In genomic region chr19:35744335-35744687, GRCh38 we compare ENCODE assay signal across 8 cellular contexts. TPM values are rescaled to one million over a fixed set of nuclear protein-coding genes. Genes with fewer than 3 reads are reported as not detected.
A peak's percentile ranks its signal among the peaks of the same experiment; 100 is the strongest.
DNase-seq lines count a peak whose midpoint lies in the region; TF ChIP-seq lines count a peak whose summit lies in the region.

No MANE protein-coding gene starts in this region.

- H3K27me3 ChIP-seq in adipocyte (replicated peaks; ENCODE audit: control insufficient read depth, insufficient read depth, low read length) (no peaks in the 10 kb centered on the region), kidney epithelial cell (ENCODE audit: control insufficient read depth, insufficient read depth, low read length) (no peaks in the 10 kb centered on the region), subcutaneous abdominal adipose tissue (ENCODE audit: control insufficient read depth in 5 of 5, insufficient read depth in 4 of 5, low read length in 5 of 5) (peaks cover 0 to 4% (median 0%) of the 10 kb centered on the region in 5 donors)

- H3K36me3 ChIP-seq in adipocyte (ENCODE audit: control insufficient read depth, insufficient read depth, low read length, severe bottlenecking) (peaks cover 3% of the 10 kb centered on the region), kidney epithelial cell (ENCODE audit: control insufficient read depth, insufficient read depth, low read length) (no peaks in the 10 kb centered on the region), subcutaneous abdominal adipose tissue (ENCODE audit: control insufficient read depth in 5 of 5, insufficient read depth in 5 of 5, low read length in 5 of 5) (peaks cover 0 to 15% (median 4%) of the 10 kb centered on the region in 5 donors)

- H3K36me3 Mint-ChIP-seq in T-helper 1 cell treated with Interleukin-12 subunit alpha and Interleukin-12 subunit beta and Interleukin-4 antibody, amounts not matched to agents 30 μg/mL and 1 μg/mL, for 36 hours (ENCODE audit: low read depth), result peaks cover 12% of the 10 kb centered on the region

- H3K4me1 Mint-ChIP-seq in T-helper 1 cell treated with Interleukin-12 subunit alpha and Interleukin-12 subunit beta and Interleukin-4 antibody, amounts not matched to agents 30 μg/mL and 1 μg/mL, for 36 hours (ENCODE audit: low read depth), result peaks cover 34% of the 10 kb centered on the region

- TF ChIP-seq CTCF in kidney epithelial cell (IDR thresholded peaks at IDR 0.05; ENCODE audit: insufficient read depth, low read length, poor library complexity, severe bottlenecking), result no peak

- no peaks in the 10 kb centered on the region for H3K27me3 Mint-ChIP-seq in T-helper 1 cell treated with Interleukin-12 subunit alpha and Interleukin-12 subunit beta and Interleukin-4 antibody, amounts not matched to agents 30 μg/mL and 1 μg/mL, for 36 hours (ENCODE audit: low read depth)

- peak overlapping the region; percentile 100 for H3K4me3 ChIP-seq in adipocyte (ENCODE audit: low read length)
- peak overlapping the region; percentile 67 for H3K4me3 ChIP-seq in kidney epithelial cell (ENCODE audit: low read depth, low read length)
- H3K4me3 ChIP-seq in subcutaneous abdominal adipose tissue (ENCODE audit: low read depth in 1 of 5, low read length in 5 of 5), result peak overlapping the region; percentile 79 to 93 (median 87)

- DNase-seq in T-helper 1 cell (no peak), adipocyte (ENCODE audit: low read depth) (no peak), kidney epithelial cell (ENCODE audit: low read depth) (no peak), CD1c-positive myeloid dendritic cell (ENCODE audit: extremely low spot score) (no peak), posterior cingulate gyrus (no peak), NCI-H2029 treated with DMSO at 0.1 percent for 48 hours (lab: John Stamatoyannopoulos, UW) (no peak)

- peak overlapping the region; percentile 96 for H3K9ac ChIP-seq in adipocyte (ENCODE audit: low read length)
- peak overlapping the region in 4 of 5 donors; percentile 44 to 89 (median 80) for H3K9ac ChIP-seq in subcutaneous abdominal adipose tissue (ENCODE audit: low read length in 5 of 5)

- H3K27ac ChIP-seq in subcutaneous abdominal adipose tissue (ENCODE audit: low read depth, low read length), result peak overlapping the region; percentile 99

- no peaks in the 10 kb centered on the region for H3K9me3 Mint-ChIP-seq in T-helper 1 cell treated with Interleukin-12 subunit alpha and Interleukin-12 subunit beta and Interleukin-4 antibody, amounts not matched to agents 30 μg/mL and 1 μg/mL, for 36 hours

- peaks cover 41% of the 10 kb centered on the region for H3K4me1 ChIP-seq in adipocyte (ENCODE audit: control insufficient read depth, insufficient read depth, low read length)
- H3K4me1 ChIP-seq in subcutaneous abdominal adipose tissue (ENCODE audit: control insufficient read depth in 5 of 5, insufficient read depth in 5 of 5, low read length in 5 of 5), result peaks cover 26 to 63% (median 50%) of the 10 kb centered on the region in 5 donors

- H3K9me3 ChIP-seq in adipocyte (ENCODE audit: control insufficient read depth, low read length) (no peaks in the 10 kb centered on the region), subcutaneous abdominal adipose tissue (ENCODE audit: control insufficient read depth in 5 of 5, low read length in 5 of 5) (peaks cover 0 to 2% (median 0%) of the 10 kb centered on the region in 5 donors)

- peak overlapping the region; percentile 93 for H3K27ac Mint-ChIP-seq in T-helper 1 cell treated with Interleukin-12 subunit alpha and Interleukin-12 subunit beta and Interleukin-4 antibody, amounts not matched to agents 30 μg/mL and 1 μg/mL, for 36 hours

- H3K4me3 Mint-ChIP-seq in T-helper 1 cell treated with Interleukin-12 subunit alpha and Interleukin-12 subunit beta and Interleukin-4 antibody, amounts not matched to agents 30 μg/mL and 1 μg/mL, for 36 hours, result peak overlapping the region; percentile 92

- intact Hi-C loops in posterior cingulate gyrus (cut with DNase I), result no loop called here

RNA-seq across cellular contexts. Expression of gene U2AF1L4, which starts 0.9 kb away (rescaled TPM):
- 15.5 and 17.6 TPM in 2 replicates for total RNA-seq in kidney epithelial cell

RNA-seq across cellular contexts. Expression of gene PSENEN, which starts 1.1 kb away (rescaled TPM):
- total RNA-seq in kidney epithelial cell, result 46.8 and 59.7 TPM in 2 replicates

RNA-seq across cellular contexts. Expression of gene IGFLR1, which starts 2.1 kb away (rescaled TPM):
- 1.9 and 8.8 TPM in 2 replicates for total RNA-seq in kidney epithelial cell

RNA-seq across cellular contexts. Expression of gene LIN37, which starts 4.1 kb away (rescaled TPM):
- total RNA-seq in kidney epithelial cell, result 15.1 and 22.0 TPM in 2 replicates

RNA-seq across cellular contexts. Expression of gene HSPB6, which starts 12.5 kb away (rescaled TPM):
- total RNA-seq in kidney epithelial cell, result 0.17 and 0.82 TPM in 2 replicates
